ENCODE assay signal across 20 cellular contexts in the genomic region with DNA sequence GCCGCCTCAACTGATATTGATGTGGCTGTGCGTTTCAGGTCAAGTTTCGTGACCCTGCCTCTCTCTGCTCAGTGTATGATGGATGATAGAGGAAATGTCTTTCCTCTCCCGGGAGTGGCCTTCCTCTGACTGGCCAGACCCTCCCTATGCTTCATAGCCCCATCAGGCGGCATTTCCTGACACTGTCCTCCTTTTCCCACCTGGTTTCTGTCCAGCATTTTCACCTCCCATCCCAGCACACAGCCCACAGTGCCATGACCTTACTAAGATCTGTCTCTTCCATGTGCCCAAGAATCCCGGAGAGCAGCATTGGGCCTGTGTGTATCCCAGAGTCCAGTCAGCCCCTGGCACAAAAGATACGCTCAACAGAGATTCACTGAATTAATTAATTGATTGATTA.
DNase-seq lines count a peak whose midpoint lies in the region; ATAC-seq and TF ChIP-seq lines count a peak whose summit lies in the region.
"Had no signal": no experiment of that assay in that cellular context is flagged by ENCODE, and none has a peak within 500 bp of the region (broad histone marks: within the 10 kb centered on the region; RNA-seq: fewer than 3 reads in every experiment).

No MANE protein-coding gene starts in this region.

- H3K27ac Mint-ChIP-seq in glutamatergic neuron (ENCODE audit: unreplicated experiment): peak overlapping the region; percentile 21
- H3K27ac Mint-ChIP-seq in effector memory CD8-positive, alpha-beta T cell: no peak overlapping the region
- H3K27ac Mint-ChIP-seq: CD4-positive, CD25-positive, alpha-beta regulatory T cell; CD8-positive, alpha-beta T cell; HFFc6 had no signal

- H3K9ac ChIP-seq in SK-N-SH: no peak overlapping the region
- H3K9ac ChIP-seq: BLaER1 had no signal

- no peaks in the 10 kb centered on the region for H3K79me2 ChIP-seq in SK-N-SH (ENCODE audit: insufficient read depth)

- WGBS in SK-N-SH (ENCODE audit: low lambda C conversion rate): 26% methylated on average over 7 of the region's 7 CpGs

- no peak for TF ChIP-seq CTCF in SK-N-SH (IDR thresholded peaks at IDR 0.05)
- no peak for TF ChIP-seq CTCF in glutamatergic neuron (IDR thresholded peaks at IDR 0.05; ENCODE audit: partially characterized antibody, unreplicated experiment)
- TF ChIP-seq CTCF in GM10248 (IDR thresholded peaks at IDR 0.05; ENCODE audit: control extremely low read depth, extremely low read depth, low read depth, missing control alignments): no peak

- no peak overlapping the region for H3K4me2 ChIP-seq in SK-N-SH
- H3K4me2 ChIP-seq: A549, BLaER1 had no signal

- peaks cover 9% of the 10 kb centered on the region for H3K36me3 Mint-ChIP-seq in glutamatergic neuron (ENCODE audit: unreplicated experiment)
- no peaks in the 10 kb centered on the region for H3K36me3 Mint-ChIP-seq in effector memory CD8-positive, alpha-beta T cell (ENCODE audit: insufficient read depth)
- H3K36me3 Mint-ChIP-seq: CD4-positive, CD25-positive, alpha-beta regulatory T cell; CD8-positive, alpha-beta T cell had no signal

- H3K9me2 ChIP-seq in SK-N-SH: no peaks in the 10 kb centered on the region

- CTCF ChIA-PET in SK-N-SH (lab: Yijun Ruan, JAX) (interaction anchor here (0.7 kb wide), 1 partner anchor 100 kb away, joined by 3 read pairs; no protein-coding TSS in a partner anchor), GM10248 (lab: Yijun Ruan, JAX) (no interaction called here)

- H3F3A ChIP-seq in SK-N-SH (replicated peaks; ENCODE audit: insufficient read depth): no peaks in the 10 kb centered on the region

- no peak for ATAC-seq in SK-N-SH treated with all-trans-retinoic acid at 6 μM for 48 hours
- ATAC-seq in effector memory CD8-positive, alpha-beta T cell (replicated peaks): no peak
- ATAC-seq: A549; CD8-positive, alpha-beta T cell had no signal

- peaks cover 0 to 44% of the 10 kb centered on the region in 2 experiments; a peak in 2 of 4 replicates for H3K4me1 ChIP-seq in SK-N-SH (ENCODE audit: control insufficient read depth in 1 of 2, insufficient read depth in 2 of 2, low read depth in 1 of 2, low read length in 1 of 2)
- H3K4me1 ChIP-seq: A549, Caco-2, HAP-1 had no signal

- H3K27ac ChIP-seq in SK-N-SH (ENCODE audit: low read depth in 2 of 2, low read length in 1 of 2): peak overlapping the region in 1 of 2 experiments; percentile 34; a peak in 1 of 4 replicates
- H3K27ac ChIP-seq: 22Rv1, A549, BLaER1, C4-2B had no signal

- POLR2A ChIA-PET in SK-N-SH (lab: Yijun Ruan, JAX) (interaction anchor here (0.6 kb wide), 1 partner anchor 11 kb away, joined by 4 read pairs; no protein-coding TSS in a partner anchor), GM10248 (lab: Yijun Ruan, JAX) (no interaction called here)

- DNase-seq in SK-N-SH: peak; percentile 41
- DNase-seq in glutamatergic neuron: no peak
- DNase-seq in posterior vena cava (ENCODE audit: low spot score): peak; percentile 7
- no peak for DNase-seq in effector memory CD8-positive, alpha-beta T cell
- DNase-seq in GM10248 (ENCODE audit: extremely low spot score): no peak
- DNase-seq: ACHN; Caco-2; CD4-positive, CD25-positive, alpha-beta regulatory T cell; CD8-positive, alpha-beta T cell; DMS153; DND-41; GDM1; GOT3; HFFc6 had no signal

- H4K20me1 ChIP-seq in SK-N-SH (ENCODE audit: insufficient read depth): no peaks in the 10 kb centered on the region
- H4K20me1 ChIP-seq: BLaER1 had no signal

- H3K36me3 ChIP-seq in SK-N-SH (replicated peaks in 1 of 2; ENCODE audit: control insufficient read depth in 1 of 2, insufficient read depth in 2 of 2, low read length in 1 of 2): no peaks in the 10 kb centered on the region
- H3K36me3 ChIP-seq: BLaER1, HAP-1 had no signal

- H3K4me1 Mint-ChIP-seq in glutamatergic neuron (ENCODE audit: low read depth, unreplicated experiment): peaks cover 17% of the 10 kb centered on the region
- peaks cover 0 to 6% of the 10 kb centered on the region in 2 donors for H3K4me1 Mint-ChIP-seq in effector memory CD8-positive, alpha-beta T cell (ENCODE audit: low read depth in 2 of 2)

- no peaks in the 10 kb centered on the region for H3K27me3 ChIP-seq in SK-N-SH (ENCODE audit: insufficient read depth)
- H3K27me3 ChIP-seq: BLaER1 had no signal

- no peaks in the 10 kb centered on the region for H3K9me3 ChIP-seq in SK-N-SH
- H3K9me3 ChIP-seq: Caco-2, HAP-1 had no signal

- no peak for TF ChIP-seq RAD21 in SK-N-SH (IDR thresholded peaks at IDR 0.05; ENCODE audit: low read length)

- H3K4me3 Mint-ChIP-seq in glutamatergic neuron (ENCODE audit: unreplicated experiment): no peak overlapping the region
- no peak overlapping the region for H3K4me3 Mint-ChIP-seq in effector memory CD8-positive, alpha-beta T cell
- H3K4me3 Mint-ChIP-seq: CD4-positive, CD25-positive, alpha-beta regulatory T cell; CD8-positive, alpha-beta T cell; HFFc6 had no signal

- H3K27me3 Mint-ChIP-seq in glutamatergic neuron (ENCODE audit: unreplicated experiment): peaks cover 5% of the 10 kb centered on the region
- H3K27me3 Mint-ChIP-seq in effector memory CD8-positive, alpha-beta T cell: peaks cover 48 to 76% of the 10 kb centered on the region in 2 donors
- H3K27me3 Mint-ChIP-seq: CD4-positive, CD25-positive, alpha-beta regulatory T cell had no signal

- no peak overlapping the region for H3K4me3 ChIP-seq in SK-N-SH (ENCODE audit: low read depth in 2 of 2, low read length in 1 of 2)
- H3K4me3 ChIP-seq: A549, BLaER1, HAP-1 had no signal

- H3K9me3 Mint-ChIP-seq in glutamatergic neuron (ENCODE audit: unreplicated experiment): peaks cover 3% of the 10 kb centered on the region
- H3K9me3 Mint-ChIP-seq in effector memory CD8-positive, alpha-beta T cell: no peaks in the 10 kb centered on the region
- H3K9me3 Mint-ChIP-seq: CD8-positive, alpha-beta T cell had no signal

- no peak overlapping the region for H2AFZ ChIP-seq in SK-N-SH (ENCODE audit: low read depth)

- no peak; a peak in 1 of 4 replicates for TF ChIP-seq EP300 in SK-N-SH (IDR thresholded peaks at IDR 0.05; ENCODE audit: borderline replicate concordance in 1 of 2, low read depth in 1 of 2, low read length in 1 of 2)

- intact Hi-C loops in posterior vena cava (cut with DNase I): no loop called here

TF ChIP-seq in SK-N-SH, 30 proteins besides CTCF, POLR2A, EP300 and RAD21:
- TF ChIP-seq RFX5 (IDR thresholded peaks at IDR 0.05; ENCODE audit: low read length) (no peak), NRF1 (IDR thresholded peaks at IDR 0.05; ENCODE audit: low read depth, low read length) (no peak), RXRA (IDR thresholded peaks at IDR 0.05; ENCODE audit: borderline replicate concordance, low read depth) (no peak)
- TF ChIP-seq, protein P1, sequence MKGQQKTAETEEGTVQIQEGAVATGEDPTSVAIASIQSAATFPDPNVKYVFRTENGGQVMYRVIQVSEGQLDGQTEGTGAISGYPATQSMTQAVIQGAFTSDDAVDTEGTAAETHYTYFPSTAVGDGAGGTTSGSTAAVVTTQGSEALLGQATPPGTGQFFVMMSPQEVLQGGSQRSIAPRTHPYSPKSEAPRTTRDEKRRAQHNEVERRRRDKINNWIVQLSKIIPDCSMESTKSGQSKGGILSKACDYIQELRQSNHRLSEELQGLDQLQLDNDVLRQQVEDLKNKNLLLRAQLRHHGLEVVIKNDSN (IDR thresholded peaks at IDR 0.05; ENCODE audit: borderline replicate concordance, low read depth): no peak
TF ChIP-seq in SK-N-SH: peak in this region for 0.

TF ChIP-seq in SK-N-SH treated with all-trans-retinoic acid at 6 μM for 48 hours, 23 proteins besides CTCF, POLR2A, EP300 and RAD21:
- TF ChIP-seq ZNF70 (CRISPR knock-in tag; IDR thresholded peaks at IDR 0.05) (no peak), CSDC2 (CRISPR knock-in tag; IDR thresholded peaks at IDR 0.05) (no peak), TCF4 (CRISPR knock-in tag; IDR thresholded peaks at IDR 0.05; ENCODE audit: borderline replicate concordance) (no peak), ARNTL (CRISPR knock-in tag; IDR thresholded peaks at IDR 0.05; ENCODE audit: borderline replicate concordance, low read depth) (no peak), RARB (CRISPR knock-in tag; IDR thresholded peaks at IDR 0.05) (no peak), ZFP30 (CRISPR knock-in tag; IDR thresholded peaks at IDR 0.05) (no peak), ZNF8 (CRISPR knock-in tag; IDR thresholded peaks at IDR 0.05) (no peak), OSR1 (CRISPR knock-in tag; IDR thresholded peaks at IDR 0.05) (no peak), PPARA (CRISPR knock-in tag; IDR thresholded peaks at IDR 0.05; ENCODE audit: borderline replicate concordance) (no peak), ESRRG (CRISPR knock-in tag; IDR thresholded peaks at IDR 0.05) (no peak), SNAI2 (CRISPR knock-in tag; IDR thresholded peaks at IDR 0.05) (no peak), PATZ1 (CRISPR knock-in tag; IDR thresholded peaks at IDR 0.05; ENCODE audit: borderline replicate concordance) (no peak)

Comparison
In these comparisons a context has a peak if more than half of its experiments do, and no peak if none do; other contexts are left out.
1. DNase-seq: peak in SK-N-SH (single experiment) and posterior vena cava (single experiment); none in glutamatergic neuron (single experiment), effector memory CD8-positive, alpha-beta T cell (0 of 3) and GM10248 (single experiment).